ENCODE assay signal across 27 cellular contexts in the genomic region with DNA sequence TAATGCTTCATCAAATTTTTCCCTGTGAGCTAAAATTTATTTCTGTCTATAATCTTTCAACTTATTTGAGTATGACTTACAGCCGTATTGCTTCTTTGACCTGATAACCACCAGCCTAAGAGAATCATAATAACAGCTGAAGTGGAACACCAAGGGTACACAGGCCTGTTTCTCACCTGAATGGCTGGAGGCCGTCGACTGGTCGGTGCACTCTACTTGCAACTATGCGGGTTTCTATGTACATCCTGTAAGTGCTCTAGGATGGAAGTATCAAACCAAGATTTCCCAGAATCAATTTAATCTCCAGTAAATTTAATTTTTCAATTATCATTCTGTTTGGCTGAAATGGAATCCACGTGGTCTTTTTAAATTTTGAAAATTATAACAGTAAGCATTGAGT.
"Had no signal": no experiment of that assay in that cellular context is flagged by ENCODE, and none has a peak within 500 bp of the region (broad histone marks: within the 10 kb centered on the region; RNA-seq: fewer than 3 reads in every experiment).

No MANE protein-coding gene starts in this region.

- DNase-seq: activated effector memory CD4-positive, alpha-beta T cell treated with anti-CD3 and anti-CD28 coated beads, Interleukin-2, amount 50 U/mL, for 16 hours; activated effector memory CD4-positive, alpha-beta T cell treated with Interleukin-2 at 50 U/mL for 16 hours; activated gamma-delta T cell; activated gamma-delta T cell treated with Interleukin-2 at 50 U/mL for 16 hours; activated naive CD4-positive, alpha-beta T cell; activated naive CD4-positive, alpha-beta T cell treated with anti-CD3 and anti-CD28 coated beads for 36 hours; activated naive CD4-positive, alpha-beta T cell treated with anti-CD3 and anti-CD28 coated beads, Interleukin-2, amount 10 ng/mL, durations not matched to agents 7 days and 5 days; activated naive CD4-positive, alpha-beta T cell treated with anti-CD3 and anti-CD28 coated beads, Interleukin-2, amount 50 U/mL, for 16 hours; activated naive CD4-positive, alpha-beta T cell treated with Interleukin-2 at 50 U/mL for 16 hours; activated naive CD8-positive, alpha-beta T cell treated with anti-CD3 and anti-CD28 coated beads for 36 hours; activated naive CD8-positive, alpha-beta T cell treated with anti-CD3 and anti-CD28 coated beads, Interleukin-2, amount 10 ng/mL, durations not matched to agents 7 days and 5 days; activated naive CD8-positive, alpha-beta T cell treated with anti-CD3 and anti-CD28 coated beads, Interleukin-2, amount 50 U/mL, for 24 hours; activated T-cell treated with anti-CD3 and anti-CD28 coated beads, Interleukin-2, amount 50 U/mL, for 1 hour; activated T-cell treated with anti-CD3 and anti-CD28 coated beads, Interleukin-2, amount 50 U/mL, for 24 hours; activated T-cell treated with anti-CD3 and anti-CD28 coated beads, Interleukin-2, amount 50 U/mL, for 4 hours; activated T-cell treated with anti-CD3 and anti-CD28 coated beads, Interleukin-2, amount 50 U/mL, for 48 hours; activated T-cell treated with anti-CD3 and anti-CD28 coated beads, Interleukin-2, amount 50 U/mL, for 72 hours; adrenal gland; amniotic stem cell; amygdala; anterior cingulate cortex; aorta; body of pancreas; brain microvascular endothelial cell; caudate nucleus; central memory CD4-positive, alpha-beta T cell; cerebellar nuclear complex had no signal
